9 cellular contexts compared by ENCODE assay signal in genomic region chr2:108621689-108622681, GRCh38.
DNase-seq lines count a peak whose midpoint lies in the region; ATAC-seq and TF ChIP-seq lines count a peak whose summit lies in the region.
"Had no signal": no experiment of that assay in that cellular context is flagged by ENCODE, and none has a peak within 500 bp of the region (broad histone marks: within the 10 kb centered on the region; RNA-seq: fewer than 3 reads in every experiment).

No MANE protein-coding gene starts in this region.

- no TSS peak for BruUV-seq in MCF 10A (replicated peaks; lab: Mats Ljungman, UMichigan)

- DNase-seq in ELF-1 (ENCODE audit: low read depth, low spot score) (peak; percentile 47), NCI-H1694 treated with DMSO at 0.1 percent for 48 hours (lab: John Stamatoyannopoulos, UW) (peak; percentile 75), MCF 10A (ENCODE audit: unreplicated experiment) (no peak), NCI-H187 treated with DMSO at 0.1 percent for 48 hours (lab: John Stamatoyannopoulos, UW) (no peak), mesenteric fat pad (ENCODE audit: low spot score) (no peak), NCI-H1436 treated with DMSO at 0.1 percent for 48 hours (lab: John Stamatoyannopoulos, UW) (no peak)
- no peak for DNase-seq in natural killer cell treated with Interleukin-12 subunit alpha and Interleukin-12 subunit beta and Interleukin-15 and Interleukin-18, amount 100 ng/mL, for 72 hours (ENCODE audit: low spot score)
- DNase-seq: T1000 had no signal

- no peaks in the 10 kb centered on the region for H3K27me3 Mint-ChIP-seq in MCF 10A (ENCODE audit: insufficient read depth, unreplicated experiment)
- H3K27me3 Mint-ChIP-seq in natural killer cell treated with Interleukin-12 subunit alpha and Interleukin-12 subunit beta and Interleukin-15 and Interleukin-18, amount 100 ng/mL, for 72 hours = no peaks in the 10 kb centered on the region

- no peaks in the 10 kb centered on the region for H3K36me3 Mint-ChIP-seq in MCF 10A (ENCODE audit: insufficient read depth, unreplicated experiment)
- no peaks in the 10 kb centered on the region for H3K36me3 Mint-ChIP-seq in natural killer cell treated with Interleukin-12 subunit alpha and Interleukin-12 subunit beta and Interleukin-15 and Interleukin-18, amount 100 ng/mL, for 72 hours

- H3K27ac Mint-ChIP-seq in MCF 10A (ENCODE audit: low read depth, unreplicated experiment) = peak overlapping the region; percentile 78
- peak overlapping the region; percentile 85 to 89 for H3K27ac Mint-ChIP-seq in natural killer cell treated with Interleukin-12 subunit alpha and Interleukin-12 subunit beta and Interleukin-15 and Interleukin-18, amount 100 ng/mL, for 72 hours

- H3K9me3 Mint-ChIP-seq in MCF 10A (ENCODE audit: unreplicated experiment) = no peaks in the 10 kb centered on the region
- H3K9me3 Mint-ChIP-seq in natural killer cell treated with Interleukin-12 subunit alpha and Interleukin-12 subunit beta and Interleukin-15 and Interleukin-18, amount 100 ng/mL, for 72 hours = no peaks in the 10 kb centered on the region

- peak overlapping the region; percentile 67 for H3K4me3 Mint-ChIP-seq in MCF 10A (ENCODE audit: unreplicated experiment)
- peak overlapping the region; percentile 97 for H3K4me3 Mint-ChIP-seq in natural killer cell treated with Interleukin-12 subunit alpha and Interleukin-12 subunit beta and Interleukin-15 and Interleukin-18, amount 100 ng/mL, for 72 hours

- intact Hi-C loops in MCF 10A (cut with micrococcal nuclease) = loop anchor here (2.0 kb wide), 1 partner anchor 27 kb away; no protein-coding TSS in a partner anchor

- H3K4me1 Mint-ChIP-seq in MCF 10A (ENCODE audit: insufficient read depth, unreplicated experiment) = peaks cover 35% of the 10 kb centered on the region
- peaks cover 32 to 34% of the 10 kb centered on the region in 2 donors for H3K4me1 Mint-ChIP-seq in natural killer cell treated with Interleukin-12 subunit alpha and Interleukin-12 subunit beta and Interleukin-15 and Interleukin-18, amount 100 ng/mL, for 72 hours (ENCODE audit: low read depth in 2 of 2)

- TF ChIP-seq CTCF in MCF 10A (IDR thresholded peaks at IDR 0.05; ENCODE audit: unreplicated experiment) = no peak

- no peak for ATAC-seq in natural killer cell treated with Interleukin-12 subunit alpha and Interleukin-12 subunit beta and Interleukin-15 and Interleukin-18, amount 100 ng/mL, for 72 hours
- no peak for ATAC-seq in GM21423 (IDR thresholded peaks at IDR 0.05; ENCODE audit: unreplicated experiment)

- POLR2A ChIA-PET in MCF 10A (lab: Yijun Ruan, JAX) = interaction anchor here (0.6 to 3.7 kb wide), 16 partner anchors 8 to 990 kb away, joined by 3 to 26 read pairs (median 4); no protein-coding TSS in a partner anchor

- CTCF ChIA-PET in MCF 10A (lab: Yijun Ruan, JAX) = interaction anchor here (0.6 to 10.9 kb wide), 5 partner anchors 11 to 97 kb away, joined by 3 to 138 read pairs (median 4); partner anchors contain the start of gene RANBP2

Comparison
In these comparisons a context has a peak if more than half of its experiments do, and no peak if none do; other contexts are left out.
1. DNase-seq: peak in ELF-1 (single experiment) and NCI-H1694 treated with DMSO at 0.1 percent for 48 hours (single experiment); none in MCF 10A (single experiment), natural killer cell treated with Interleukin-12 subunit alpha and Interleukin-12 subunit beta and Interleukin-15 and Interleukin-18, amount 100 ng/mL, for 72 hours (single experiment), NCI-H187 treated with DMSO at 0.1 percent for 48 hours (single experiment), mesenteric fat pad (single experiment) and NCI-H1436 treated with DMSO at 0.1 percent for 48 hours (single experiment).